Comparison of ENCODE assay signal across 1 cellular context in genomic region chr17:46764709-46765401, GRCh38.
A peak's percentile ranks its signal among the peaks of the same experiment; 100 is the strongest.
TF ChIP-seq lines count a peak whose summit lies in the region.

No MANE protein-coding gene starts in this region.

TF ChIP-seq in K562, 482 proteins besides CTCF, POLR2A, EP300 and RAD21 (continued from another document and continues in another):
- TF ChIP-seq, protein P1, sequence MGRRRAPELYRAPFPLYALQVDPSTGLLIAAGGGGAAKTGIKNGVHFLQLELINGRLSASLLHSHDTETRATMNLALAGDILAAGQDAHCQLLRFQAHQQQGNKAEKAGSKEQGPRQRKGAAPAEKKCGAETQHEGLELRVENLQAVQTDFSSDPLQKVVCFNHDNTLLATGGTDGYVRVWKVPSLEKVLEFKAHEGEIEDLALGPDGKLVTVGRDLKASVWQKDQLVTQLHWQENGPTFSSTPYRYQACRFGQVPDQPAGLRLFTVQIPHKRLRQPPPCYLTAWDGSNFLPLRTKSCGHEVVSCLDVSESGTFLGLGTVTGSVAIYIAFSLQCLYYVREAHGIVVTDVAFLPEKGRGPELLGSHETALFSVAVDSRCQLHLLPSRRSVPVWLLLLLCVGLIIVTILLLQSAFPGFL (CRISPR knock-in tag; IDR thresholded peaks at IDR 0.05) = peak; percentile 85; the same call in 1 of the 2 replicates
- no peak for TF ChIP-seq HNRNPLL (IDR thresholded peaks at IDR 0.05; ENCODE audit: low read depth, low read length, poor library complexity, severe bottlenecking)
- peak; percentile 67 for TF ChIP-seq TAL1 (IDR thresholded peaks at IDR 0.05)
- TF ChIP-seq FOXJ2 (tag; IDR thresholded peaks at IDR 0.05) = no peak
- TF ChIP-seq SMARCC2 (IDR thresholded peaks at IDR 0.05; ENCODE audit: low read depth) = no peak
- TF ChIP-seq ESRRB (CRISPR knock-in tag; IDR thresholded peaks at IDR 0.05; ENCODE audit: borderline replicate concordance) = no peak
- TF ChIP-seq KLF6 (CRISPR knock-in tag; IDR thresholded peaks at IDR 0.05; ENCODE audit: borderline replicate concordance) = no peak
- no peak for TF ChIP-seq RHOXF2B (CRISPR knock-in tag; conservative IDR thresholded peaks at IDR 0.05)
- TF ChIP-seq ZBTB7A (IDR thresholded peaks at IDR 0.05; ENCODE audit: borderline replicate concordance, control insufficient read depth, low read depth, low read length) = no peak
- TF ChIP-seq ARHGAP35 (IDR thresholded peaks at IDR 0.05; ENCODE audit: partially characterized antibody) = no peak
- TF ChIP-seq, protein P2, sequence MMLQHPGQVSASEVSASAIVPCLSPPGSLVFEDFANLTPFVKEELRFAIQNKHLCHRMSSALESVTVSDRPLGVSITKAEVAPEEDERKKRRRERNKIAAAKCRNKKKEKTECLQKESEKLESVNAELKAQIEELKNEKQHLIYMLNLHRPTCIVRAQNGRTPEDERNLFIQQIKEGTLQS (IDR thresholded peaks at IDR 0.05) = peak; percentile 52; the same call in 1 of the 2 replicates
- TF ChIP-seq, protein P2 (CRISPR knock-in tag; conservative IDR thresholded peaks at IDR 0.05) = no peak
- no peak for TF ChIP-seq CEBPZ (IDR thresholded peaks at IDR 0.05; ENCODE audit: borderline replicate concordance, low read depth, low read length)
- no peak for TF ChIP-seq PYGO2 (tag; IDR thresholded peaks at IDR 0.05)
- no peak for TF ChIP-seq ZNF507 (tag; conservative IDR thresholded peaks at IDR 0.05)
- TF ChIP-seq, protein P3, sequence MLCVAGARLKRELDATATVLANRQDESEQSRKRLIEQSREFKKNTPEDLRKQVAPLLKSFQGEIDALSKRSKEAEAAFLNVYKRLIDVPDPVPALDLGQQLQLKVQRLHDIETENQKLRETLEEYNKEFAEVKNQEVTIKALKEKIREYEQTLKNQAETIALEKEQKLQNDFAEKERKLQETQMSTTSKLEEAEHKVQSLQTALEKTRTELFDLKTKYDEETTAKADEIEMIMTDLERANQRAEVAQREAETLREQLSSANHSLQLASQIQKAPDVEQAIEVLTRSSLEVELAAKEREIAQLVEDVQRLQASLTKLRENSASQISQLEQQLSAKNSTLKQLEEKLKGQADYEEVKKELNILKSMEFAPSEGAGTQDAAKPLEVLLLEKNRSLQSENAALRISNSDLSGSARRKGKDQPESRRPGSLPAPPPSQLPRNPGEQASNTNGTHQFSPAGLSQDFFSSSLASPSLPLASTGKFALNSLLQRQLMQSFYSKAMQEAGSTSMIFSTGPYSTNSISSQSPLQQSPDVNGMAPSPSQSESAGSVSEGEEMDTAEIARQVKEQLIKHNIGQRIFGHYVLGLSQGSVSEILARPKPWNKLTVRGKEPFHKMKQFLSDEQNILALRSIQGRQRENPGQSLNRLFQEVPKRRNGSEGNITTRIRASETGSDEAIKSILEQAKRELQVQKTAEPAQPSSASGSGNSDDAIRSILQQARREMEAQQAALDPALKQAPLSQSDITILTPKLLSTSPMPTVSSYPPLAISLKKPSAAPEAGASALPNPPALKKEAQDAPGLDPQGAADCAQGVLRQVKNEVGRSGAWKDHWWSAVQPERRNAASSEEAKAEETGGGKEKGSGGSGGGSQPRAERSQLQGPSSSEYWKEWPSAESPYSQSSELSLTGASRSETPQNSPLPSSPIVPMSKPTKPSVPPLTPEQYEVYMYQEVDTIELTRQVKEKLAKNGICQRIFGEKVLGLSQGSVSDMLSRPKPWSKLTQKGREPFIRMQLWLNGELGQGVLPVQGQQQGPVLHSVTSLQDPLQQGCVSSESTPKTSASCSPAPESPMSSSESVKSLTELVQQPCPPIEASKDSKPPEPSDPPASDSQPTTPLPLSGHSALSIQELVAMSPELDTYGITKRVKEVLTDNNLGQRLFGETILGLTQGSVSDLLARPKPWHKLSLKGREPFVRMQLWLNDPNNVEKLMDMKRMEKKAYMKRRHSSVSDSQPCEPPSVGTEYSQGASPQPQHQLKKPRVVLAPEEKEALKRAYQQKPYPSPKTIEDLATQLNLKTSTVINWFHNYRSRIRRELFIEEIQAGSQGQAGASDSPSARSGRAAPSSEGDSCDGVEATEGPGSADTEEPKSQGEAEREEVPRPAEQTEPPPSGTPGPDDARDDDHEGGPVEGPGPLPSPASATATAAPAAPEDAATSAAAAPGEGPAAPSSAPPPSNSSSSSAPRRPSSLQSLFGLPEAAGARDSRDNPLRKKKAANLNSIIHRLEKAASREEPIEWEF (CRISPR knock-in tag; IDR thresholded peaks at IDR 0.05) = no peak
- TF ChIP-seq ZNF184 (CRISPR knock-in tag; IDR thresholded peaks at IDR 0.05) = no peak
- no peak for TF ChIP-seq NCOA2 (IDR thresholded peaks at IDR 0.05; ENCODE audit: partially characterized antibody in 2 of 2)
- no peak for TF ChIP-seq TCF7 (IDR thresholded peaks at IDR 0.05; ENCODE audit: borderline replicate concordance)
- no peak for TF ChIP-seq SIN3B (IDR thresholded peaks at IDR 0.05; ENCODE audit: low read depth)
- peak; percentile 98 for TF ChIP-seq PHF21A (IDR thresholded peaks at IDR 0.05; ENCODE audit: borderline replicate concordance, low read depth)
- TF ChIP-seq DDX20 (tag; IDR thresholded peaks at IDR 0.05; ENCODE audit: low read depth) = no peak
- no peak for TF ChIP-seq SLC30A9 (CRISPR knock-in tag; IDR thresholded peaks at IDR 0.05)
- TF ChIP-seq ZNF436 (CRISPR knock-in tag; IDR thresholded peaks at IDR 0.05) = no peak
- TF ChIP-seq CSDE1 (IDR thresholded peaks at IDR 0.05) = no peak
- peak; percentile 3 for TF ChIP-seq TBP (optimal IDR thresholded peaks at IDR 0.05; ENCODE audit: low read depth, low read length)
- TF ChIP-seq, protein P4, sequence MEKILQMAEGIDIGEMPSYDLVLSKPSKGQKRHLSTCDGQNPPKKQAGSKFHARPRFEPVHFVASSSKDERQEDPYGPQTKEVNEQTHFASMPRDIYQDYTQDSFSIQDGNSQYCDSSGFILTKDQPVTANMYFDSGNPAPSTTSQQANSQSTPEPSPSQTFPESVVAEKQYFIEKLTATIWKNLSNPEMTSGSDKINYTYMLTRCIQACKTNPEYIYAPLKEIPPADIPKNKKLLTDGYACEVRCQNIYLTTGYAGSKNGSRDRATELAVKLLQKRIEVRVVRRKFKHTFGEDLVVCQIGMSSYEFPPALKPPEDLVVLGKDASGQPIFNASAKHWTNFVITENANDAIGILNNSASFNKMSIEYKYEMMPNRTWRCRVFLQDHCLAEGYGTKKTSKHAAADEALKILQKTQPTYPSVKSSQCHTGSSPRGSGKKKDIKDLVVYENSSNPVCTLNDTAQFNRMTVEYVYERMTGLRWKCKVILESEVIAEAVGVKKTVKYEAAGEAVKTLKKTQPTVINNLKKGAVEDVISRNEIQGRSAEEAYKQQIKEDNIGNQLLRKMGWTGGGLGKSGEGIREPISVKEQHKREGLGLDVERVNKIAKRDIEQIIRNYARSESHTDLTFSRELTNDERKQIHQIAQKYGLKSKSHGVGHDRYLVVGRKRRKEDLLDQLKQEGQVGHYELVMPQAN (IDR thresholded peaks at IDR 0.05; ENCODE audit: borderline replicate concordance) = no peak
- TF ChIP-seq EWSR1 (IDR thresholded peaks at IDR 0.05; ENCODE audit: borderline replicate concordance, low read depth, partially characterized antibody) = no peak
- TF ChIP-seq ZNF253 (CRISPR knock-in tag; conservative IDR thresholded peaks at IDR 0.05) = no peak
- 0 out of 2 replicates have a peak, but pooled peaks have one; percentile 57 for TF ChIP-seq LCOR (CRISPR knock-in tag; IDR thresholded peaks at IDR 0.05)
- TF ChIP-seq ATF1 (CRISPR knock-in tag; IDR thresholded peaks at IDR 0.05) = no peak
- TF ChIP-seq ATF1 (tag; IDR thresholded peaks at IDR 0.05) = no peak
- TF ChIP-seq CBX1 (IDR thresholded peaks at IDR 0.05; ENCODE audit: low read depth) = no peak
- TF ChIP-seq HNRNPK (IDR thresholded peaks at IDR 0.05; ENCODE audit: low read depth, low read length, poor library complexity, severe bottlenecking) = no peak
- no peak for TF ChIP-seq STAT5B (CRISPR knock-in tag; IDR thresholded peaks at IDR 0.05)
- no peak for TF ChIP-seq SREBF2 (CRISPR knock-in tag; IDR thresholded peaks at IDR 0.05)
- TF ChIP-seq STAT5A (IDR thresholded peaks at IDR 0.05; ENCODE audit: borderline replicate concordance, low read length) = peak; percentile 34; the same call in 1 of the 2 replicates
- no peak for TF ChIP-seq NELFE (IDR thresholded peaks at IDR 0.05; ENCODE audit: insufficient read depth, insufficient read length)
- TF ChIP-seq PRMT5 (CRISPR knock-in tag; IDR thresholded peaks at IDR 0.05) = no peak
- no peak for TF ChIP-seq ZBTB1 (CRISPR knock-in tag; IDR thresholded peaks at IDR 0.05; ENCODE audit: borderline replicate concordance, low read depth)
- no peak for TF ChIP-seq CREB3L1 (IDR thresholded peaks at IDR 0.05; ENCODE audit: borderline replicate concordance, low read depth)
- no peak for TF ChIP-seq ILK (tag; IDR thresholded peaks at IDR 0.05; ENCODE audit: borderline replicate concordance, low read depth)
- TF ChIP-seq ZNF133 (CRISPR knock-in tag; IDR thresholded peaks at IDR 0.05) = no peak
- no peak for TF ChIP-seq THAP7 (CRISPR knock-in tag; IDR thresholded peaks at IDR 0.05)
- TF ChIP-seq RFX5 (IDR thresholded peaks at IDR 0.05; ENCODE audit: low read depth, low read length) = no peak
- TF ChIP-seq SREBF1 (IDR thresholded peaks at IDR 0.05; ENCODE audit: borderline replicate concordance, low read depth, low read length) = no peak
- peak; percentile 69 for TF ChIP-seq PKNOX1 (IDR thresholded peaks at IDR 0.05)
- TF ChIP-seq, protein P5, sequence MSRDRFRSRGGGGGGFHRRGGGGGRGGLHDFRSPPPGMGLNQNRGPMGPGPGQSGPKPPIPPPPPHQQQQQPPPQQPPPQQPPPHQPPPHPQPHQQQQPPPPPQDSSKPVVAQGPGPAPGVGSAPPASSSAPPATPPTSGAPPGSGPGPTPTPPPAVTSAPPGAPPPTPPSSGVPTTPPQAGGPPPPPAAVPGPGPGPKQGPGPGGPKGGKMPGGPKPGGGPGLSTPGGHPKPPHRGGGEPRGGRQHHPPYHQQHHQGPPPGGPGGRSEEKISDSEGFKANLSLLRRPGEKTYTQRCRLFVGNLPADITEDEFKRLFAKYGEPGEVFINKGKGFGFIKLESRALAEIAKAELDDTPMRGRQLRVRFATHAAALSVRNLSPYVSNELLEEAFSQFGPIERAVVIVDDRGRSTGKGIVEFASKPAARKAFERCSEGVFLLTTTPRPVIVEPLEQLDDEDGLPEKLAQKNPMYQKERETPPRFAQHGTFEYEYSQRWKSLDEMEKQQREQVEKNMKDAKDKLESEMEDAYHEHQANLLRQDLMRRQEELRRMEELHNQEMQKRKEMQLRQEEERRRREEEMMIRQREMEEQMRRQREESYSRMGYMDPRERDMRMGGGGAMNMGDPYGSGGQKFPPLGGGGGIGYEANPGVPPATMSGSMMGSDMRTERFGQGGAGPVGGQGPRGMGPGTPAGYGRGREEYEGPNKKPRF (IDR thresholded peaks at IDR 0.05; ENCODE audit: low read depth, low read length) = no peak
- no peak for TF ChIP-seq CBFB (CRISPR knock-in tag; IDR thresholded peaks at IDR 0.05)
